Comparison of ENCODE assay signal across 23 cellular contexts in the genomic region with DNA sequence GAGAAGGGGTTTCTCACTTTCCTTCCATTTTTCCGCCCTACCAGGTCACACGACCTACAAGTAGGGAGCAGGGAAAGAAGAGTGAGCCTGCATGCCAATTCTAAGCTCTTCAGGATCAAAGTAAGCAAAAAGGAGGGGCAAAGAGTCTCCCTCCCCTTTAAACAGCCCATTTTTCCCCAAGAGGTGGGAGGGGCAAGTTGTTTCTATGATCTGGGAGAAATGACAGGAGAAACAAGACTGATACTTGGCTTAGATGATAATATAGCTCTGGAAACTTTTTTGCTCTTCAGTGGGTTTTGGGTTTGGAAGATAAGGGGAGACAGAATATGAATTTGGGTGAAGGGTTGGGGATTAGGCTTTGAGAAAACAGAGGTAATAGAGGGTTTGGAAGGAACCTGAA. TPM values are rescaled to one million over a fixed set of nuclear protein-coding genes. Genes with fewer than 3 reads are reported as not detected.
A peak's percentile ranks its signal among the peaks of the same experiment; 100 is the strongest.
DNase-seq lines count a peak whose midpoint lies in the region; ATAC-seq, FAIRE-seq and TF ChIP-seq lines count a peak whose summit lies in the region.
"Had no signal": no experiment of that assay in that cellular context is flagged by ENCODE, and none has a peak within 500 bp of the region (broad histone marks: within the 10 kb centered on the region; RNA-seq: fewer than 3 reads in every experiment).

No MANE protein-coding gene starts in this region.

- peak overlapping the region; percentile 24 to 98 (median 80) for H3K27ac Mint-ChIP-seq in nephron
- H3K27ac Mint-ChIP-seq in type B pancreatic cell, result no peak overlapping the region
- H3K27ac Mint-ChIP-seq: stimulated activated naive CD8-positive, alpha-beta T cell treated with anti-CD3 and anti-CD28 coated beads, Interleukin-15, amount 100 ng/mL, for 72 hours had no signal

- H3K9me3 ChIP-seq in heart left ventricle (no peaks in the 10 kb centered on the region), right cardiac atrium (ENCODE audit: control insufficient read depth, low read length) (no peaks in the 10 kb centered on the region), K562 (replicated peaks; ENCODE audit: control insufficient read depth, insufficient read depth, low read depth, low read length) (no peaks in the 10 kb centered on the region)
- H3K9me3 ChIP-seq: BLaER1, spleen had no signal

- H3K27ac ChIP-seq in heart left ventricle, result peak overlapping the region in 7 of 12 donors; percentile 14 to 98 (median 91)
- H3K27ac ChIP-seq in right cardiac atrium (ENCODE audit: low read length), result no peak overlapping the region
- H3K27ac ChIP-seq in K562 (ENCODE audit: extremely low read depth, low read depth, low read length), result no peak overlapping the region
- H3K27ac ChIP-seq: BLaER1, cardiac muscle cell had no signal

- no peaks in the 10 kb centered on the region for H3K9me1 ChIP-seq in K562 (ENCODE audit: control insufficient read depth, insufficient read depth, low read length)

- H3K9me3 Mint-ChIP-seq in nephron, result no peaks in the 10 kb centered on the region
- H3K9me3 Mint-ChIP-seq in type B pancreatic cell, result no peaks in the 10 kb centered on the region
- H3K9me3 Mint-ChIP-seq: stimulated activated naive CD8-positive, alpha-beta T cell treated with anti-CD3 and anti-CD28 coated beads, Interleukin-15, amount 100 ng/mL, for 72 hours had no signal

- H3K36me3 Mint-ChIP-seq in nephron (ENCODE audit: low read depth), result peaks cover 42% of the 10 kb centered on the region
- H3K36me3 Mint-ChIP-seq in type B pancreatic cell, result peaks cover 15% of the 10 kb centered on the region

- BruUV-seq in K562 (replicated peaks; lab: Mats Ljungman, UMichigan), result no TSS peak

- TF ChIP-seq CTCF in heart left ventricle (IDR thresholded peaks at IDR 0.05) (no peak), K562 (IDR thresholded peaks at IDR 0.05 in 2 of 3, conservative IDR thresholded peaks at IDR 0.05 in 1 of 3; ENCODE audit: insufficient read depth in 2 of 3, low read depth in 1 of 3, low read length in 3 of 3) (no peak), nephron (IDR thresholded peaks at IDR 0.05; ENCODE audit: unreplicated experiment in 3 of 3) (no peak), type B pancreatic cell (conservative IDR thresholded peaks at IDR 0.05) (no peak)

- TF ChIP-seq POLR2A in heart left ventricle (IDR thresholded peaks at IDR 0.05) (no peak), K562 (conservative IDR thresholded peaks at IDR 0.05) (no peak)

- H3K4me3 ChIP-seq in heart left ventricle, result peak overlapping the region in 6 of 12 donors; percentile 67 to 96 (median 80)
- no peak overlapping the region for H3K4me3 ChIP-seq in right cardiac atrium (ENCODE audit: low read length)
- no peak overlapping the region for H3K4me3 ChIP-seq in K562
- H3K4me3 ChIP-seq: BLaER1, cardiac muscle cell had no signal

- peaks cover 4% of the 10 kb centered on the region for H3K27me3 Mint-ChIP-seq in nephron (ENCODE audit: low read depth)
- peaks cover 5% of the 10 kb centered on the region for H3K27me3 Mint-ChIP-seq in type B pancreatic cell

- 61 to 85% (median 78%) methylated on average over 2 of the region's 2 CpGs for WGBS in heart left ventricle, 4 donors
- WGBS in right cardiac atrium, result 80% methylated on average over 2 of the region's 2 CpGs
- WGBS in K562 (ENCODE audit: insufficient coverage, low coverage, missing lambda C conversion rate), result 47% methylated on average over 2 of the region's 2 CpGs

- 0 out of 4 replicates have a peak overlapping the region, but pooled peaks of 1 of the 2 experiments have one; percentile 14 for H3K9ac ChIP-seq in K562 (ENCODE audit: insufficient read depth in 1 of 2, low read depth in 2 of 2, low read length in 2 of 2)
- H3K9ac ChIP-seq: BLaER1 had no signal

- no peak for TF ChIP-seq EP300 in K562 (IDR thresholded peaks at IDR 0.05; ENCODE audit: low read length)

- POLR2A ChIA-PET in K562 (lab: Yijun Ruan, JAX), result interaction anchor here (0.6 to 2.1 kb wide), 8 partner anchors 10 to 72 kb away, joined by 3 to 9 read pairs (median 4); partner anchors contain the start of gene PIP4K2C

- no peak for ATAC-seq in heart left ventricle
- no peak for ATAC-seq in right cardiac atrium
- ATAC-seq in K562, result no peak
- ATAC-seq: stimulated activated naive CD8-positive, alpha-beta T cell treated with anti-CD3 and anti-CD28 coated beads, Interleukin-15, amount 100 ng/mL, for 72 hours had no signal

- peak overlapping the region; percentile 58 for H2AFZ ChIP-seq in K562 (ENCODE audit: low read depth, low read length)

- no peak for TF ChIP-seq RAD21 in K562 (CRISPR knock-in tag; conservative IDR thresholded peaks at IDR 0.05 in 1 of 2, IDR thresholded peaks at IDR 0.05 in 1 of 2)

- H3K79me2 ChIP-seq in K562 (ENCODE audit: control insufficient read depth, insufficient read depth, low read length), result no peaks in the 10 kb centered on the region

- H3K27me3 ChIP-seq in heart left ventricle, result peaks cover 0 to 11% (median 0%) of the 10 kb centered on the region in 9 donors
- H3K27me3 ChIP-seq in right cardiac atrium (ENCODE audit: control insufficient read depth, insufficient read depth), result no peaks in the 10 kb centered on the region
- no peaks in the 10 kb centered on the region for H3K27me3 ChIP-seq in K562 (ENCODE audit: control insufficient read depth in 2 of 2, insufficient read depth in 2 of 2, low read length in 2 of 2)

- H3K4me3 Mint-ChIP-seq in nephron (peak overlapping the region; percentile 83 to 91 (median 88)), type B pancreatic cell (peak overlapping the region; percentile 91)

- H3K36me3 ChIP-seq in heart left ventricle, result peaks cover 0 to 34% (median 17%) of the 10 kb centered on the region in 9 donors
- peaks cover 14% of the 10 kb centered on the region; the same call in 2 of the 3 replicates for H3K36me3 ChIP-seq in K562 (ENCODE audit: control insufficient read depth, insufficient read depth, low read length)
- H3K36me3 ChIP-seq: cardiac muscle cell had no signal

- H3K4me1 Mint-ChIP-seq in nephron (peaks cover 57% of the 10 kb centered on the region), type B pancreatic cell (ENCODE audit: unreplicated experiment) (peaks cover 25% of the 10 kb centered on the region)

- in situ Hi-C loops in K562 (cut with MboI), result no loop called here

- intact Hi-C loops in heart left ventricle (cut with DNase I), result no loop called here
- intact Hi-C loops in right cardiac atrium (cut with DNase I), result no loop called here
- intact Hi-C loops in K562 (cut with micrococcal nuclease), result no loop called here

- CTCF ChIA-PET in K562 (lab: Yijun Ruan, JAX; ENCODE audit: low intra/inter-chr PET ratio), result no interaction called here

- FAIRE-seq in K562 (lab: Jason Lieb, UNC), result peak; percentile 48
- FAIRE-seq: D721Med, TTC549 had no signal

- DNase-seq in heart left ventricle, result no peak
- no peak for DNase-seq in right cardiac atrium
- no peak for DNase-seq in K562 (ENCODE audit: extremely low read depth in 1 of 4, low spot score in 3 of 4)
- DNase-seq in type B pancreatic cell (ENCODE audit: extremely low spot score, unreplicated experiment), result no peak
- DNase-seq in NCI-H1930 (lab: John Stamatoyannopoulos, UW), result no peak
- no peak for DNase-seq in stimulated activated CD4-positive, alpha-beta T cell treated with anti-CD3 and anti-CD28 coated beads, Interleukin-4, amount 100 ng/mL, for 24 hours
- DNase-seq in NOMO-1 treated with DMSO at 0.1 percent for 48 hours (lab: John Stamatoyannopoulos, UW; ENCODE audit: unreplicated experiment), result no peak
- DNase-seq: ACHN; activated naive CD4-positive, alpha-beta T cell treated with Interleukin-2 at 50 U/mL for 16 hours; amygdala; hippocampal formation; NCI-H1092 treated with DMSO at 0.1 percent for 48 hours; NCI-H2081; OCI-M1; retina; spleen; stimulated activated CD4-positive, alpha-beta T cell treated with anti-CD3 and anti-CD28 coated beads, Interleukin-4, amount 100 ng/mL, for 1 hour; stimulated activated naive CD8-positive, alpha-beta T cell treated with anti-CD3 and anti-CD28 coated beads, Interleukin-15, amount 100 ng/mL, for 72 hours had no signal

- H3K4me1 ChIP-seq in heart left ventricle, result peaks cover 0 to 63% (median 29%) of the 10 kb centered on the region in 12 donors
- peaks cover 9% of the 10 kb centered on the region for H3K4me1 ChIP-seq in right cardiac atrium (ENCODE audit: control insufficient read depth, insufficient read depth, low read length)
- H3K4me1 ChIP-seq in K562 (replicated peaks in 1 of 2; ENCODE audit: control insufficient read depth in 2 of 2, insufficient read depth in 2 of 2, low read length in 2 of 2), result peaks cover 29 to 38% of the 10 kb centered on the region in 2 experiments

- H3K4me2 ChIP-seq in K562 (ENCODE audit: insufficient read depth, low read length), result no peak overlapping the region

- no peaks in the 10 kb centered on the region for H4K20me1 ChIP-seq in K562 (replicated peaks; ENCODE audit: control insufficient read depth, insufficient read depth, low read length)
- H4K20me1 ChIP-seq: BLaER1 had no signal

RNA-seq across cellular contexts. Expression of gene DTX3, which starts 1.8 kb away (rescaled TPM):
- total RNA-seq in heart left ventricle (10 to 100 TPM; 15.6 to 30.7 (median 22.4) TPM), right cardiac atrium (10 to 100 TPM; 29.3 to 44.6 (median 38.1) TPM), K562 (2014; rRNA removed) (not detected in 2 replicates), K562 (2014; rRNA removed; fragmentation: Illumina TruSeq; extraction: Trizol) (not detected in 2 replicates), K562 (2015; rRNA removed; fragmentation: Illumina TruSeq; extraction: Trizol) (not detected in 2 replicates), K562 (2021) (0.09 TPM in 1 of 2 replicates, not detected in the other), type B pancreatic cell (ENCODE audit: low replicate concordance) (21.5 and 65.5 TPM in 2 replicates)
- polyA plus RNA-seq in heart left ventricle (10 to 100 TPM; 16.3 to 28.3 TPM), right cardiac atrium (28.9 TPM), K562 (2011; rRNA removed) (0.15 TPM in 1 of 2 replicates, not detected in the other), K562 (2014; fragmentation: Illumina TruSeq; extraction: Trizol) (not detected in 2 replicates), K562 (2014; fragmentation: Nextera tagmentation; extraction: Ambion mirVana) (under 1 TPM; 0.03 to 0.06 TPM), K562 (2014; rRNA removed) (not detected in 2 replicates)
- 0.44 and 0.72 TPM in 2 replicates for total RNA-seq in K562 (2011; cell fraction: chromatin; rRNA removed; ENCODE audit: low replicate concordance)
- total RNA-seq in K562 (2011; cell fraction: nucleolus; rRNA removed), result 0.13 TPM in 1 of 2 replicates, not detected in the other
- total RNA-seq in K562 (2011; cell fraction: nucleoplasm; rRNA removed), result 0.29 and 1.1 TPM in 2 replicates
- 0.03 and 0.04 TPM in 2 replicates for polyA plus RNA-seq in K562 (2011; cell fraction: cytosol; rRNA removed)
- 0.53 and 0.62 TPM in 2 replicates for polyA plus RNA-seq in K562 (2011; cell fraction: nucleus; rRNA removed)
- 0.05 TPM in 1 of 2 replicates, not detected in the other for polyA plus RNA-seq in K562 (2012)
- polyA minus RNA-seq in K562 (2011; rRNA and poly(A)+ RNA removed), result not detected in 2 replicates
- not detected in 2 replicates for polyA minus RNA-seq in K562 (2011; cell fraction: cytosol; rRNA and poly(A)+ RNA removed)
- polyA minus RNA-seq in K562 (2011; cell fraction: nucleus; rRNA and poly(A)+ RNA removed), result 0.13 TPM in 1 of 2 replicates, not detected in the other

RNA-seq across cellular contexts. Expression of gene ARHGEF25, which starts 4.8 kb away (rescaled TPM):
- 10 to 100 TPM in 4 of 9 donors, 1 to 10 TPM in 5; 5.5 to 11.5 (median 9.5) TPM for total RNA-seq in heart left ventricle
- polyA plus RNA-seq in heart left ventricle, result 10 to 100 TPM; 10.2 to 20.3 TPM
- 10 to 100 TPM; 14.0 to 22.6 (median 18.1) TPM for total RNA-seq in right cardiac atrium
- 21.3 TPM for polyA plus RNA-seq in right cardiac atrium
- total RNA-seq in K562 (2011; cell fraction: chromatin; rRNA removed; ENCODE audit: low replicate concordance), result 50.1 and 109 TPM in 2 replicates
- total RNA-seq in K562 (2011; cell fraction: nucleolus; rRNA removed), result 60.5 and 65.7 TPM in 2 replicates
- total RNA-seq in K562 (2011; cell fraction: nucleoplasm; rRNA removed), result 44.0 and 54.3 TPM in 2 replicates
- 11.6 and 18.6 TPM in 2 replicates for total RNA-seq in K562 (2014; rRNA removed)
- 7.5 and 9.2 TPM in 2 replicates for total RNA-seq in K562 (2014; rRNA removed; fragmentation: Illumina TruSeq; extraction: Trizol)
- 4.9 and 6.1 TPM in 2 replicates for total RNA-seq in K562 (2015; rRNA removed; fragmentation: Illumina TruSeq; extraction: Trizol)
- 13.6 and 15.0 TPM in 2 replicates for total RNA-seq in K562 (2021)
- 13.3 and 18.1 TPM in 2 replicates for polyA plus RNA-seq in K562 (2011; rRNA removed)
- 8.7 and 11.6 TPM in 2 replicates for polyA plus RNA-seq in K562 (2011; cell fraction: cytosol; rRNA removed)
- 115 and 121 TPM in 2 replicates for polyA plus RNA-seq in K562 (2011; cell fraction: nucleus; rRNA removed)
- polyA plus RNA-seq in K562 (2012), result 13.4 and 18.0 TPM in 2 replicates
- 14.1 and 14.9 TPM in 2 replicates for polyA plus RNA-seq in K562 (2014; fragmentation: Illumina TruSeq; extraction: Trizol)
- polyA plus RNA-seq in K562 (2014; fragmentation: Nextera tagmentation; extraction: Ambion mirVana), result 1 to 10 TPM in 1 of 2 experiments, under 1 TPM in 1; 0.13 to 1.4 TPM
- 16.0 and 17.3 TPM in 2 replicates for polyA plus RNA-seq in K562 (2014; rRNA removed)
- 6.2 and 7.1 TPM in 2 replicates for polyA minus RNA-seq in K562 (2011; rRNA and poly(A)+ RNA removed)
- polyA minus RNA-seq in K562 (2011; cell fraction: cytosol; rRNA and poly(A)+ RNA removed), result 2.8 TPM in 2 replicates
- 10.5 and 16.6 TPM in 2 replicates for polyA minus RNA-seq in K562 (2011; cell fraction: nucleus; rRNA and poly(A)+ RNA removed)
- total RNA-seq in type B pancreatic cell (ENCODE audit: low replicate concordance), result 4.7 and 34.6 TPM in 2 replicates

RNA-seq across cellular contexts. Expression of gene PIP4K2C, which starts 15.4 kb away (rescaled TPM):
- 10 to 100 TPM; 12.9 to 31.0 (median 17.0) TPM for total RNA-seq in heart left ventricle
- polyA plus RNA-seq in heart left ventricle, result 10 to 100 TPM in 1 of 2 donors, 1 to 10 TPM in 1; 4.6 to 22.6 TPM
- total RNA-seq in right cardiac atrium, result 10 to 100 TPM; 14.9 to 17.1 (median 15.6) TPM
- polyA plus RNA-seq in right cardiac atrium, result 8.7 TPM
- total RNA-seq in K562 (2011; cell fraction: chromatin; rRNA removed; ENCODE audit: low replicate concordance), result 28.9 and 41.5 TPM in 2 replicates
- total RNA-seq in K562 (2011; cell fraction: nucleolus; rRNA removed), result 20.9 and 21.7 TPM in 2 replicates
- total RNA-seq in K562 (2011; cell fraction: nucleoplasm; rRNA removed), result 26.5 and 30.7 TPM in 2 replicates
- 13.8 and 20.7 TPM in 2 replicates for total RNA-seq in K562 (2014; rRNA removed)
- 18.3 and 19.9 TPM in 2 replicates for total RNA-seq in K562 (2014; rRNA removed; fragmentation: Illumina TruSeq; extraction: Trizol)
- 18.0 and 22.3 TPM in 2 replicates for total RNA-seq in K562 (2015; rRNA removed; fragmentation: Illumina TruSeq; extraction: Trizol)
- total RNA-seq in K562 (2021), result 28.8 and 29.3 TPM in 2 replicates
- 31.3 and 31.4 TPM in 2 replicates for polyA plus RNA-seq in K562 (2011; rRNA removed)
- polyA plus RNA-seq in K562 (2011; cell fraction: cytosol; rRNA removed), result 16.1 and 24.3 TPM in 2 replicates
- 42.4 and 45.7 TPM in 2 replicates for polyA plus RNA-seq in K562 (2011; cell fraction: nucleus; rRNA removed)
- 23.2 and 26.6 TPM in 2 replicates for polyA plus RNA-seq in K562 (2012)
- polyA plus RNA-seq in K562 (2014; fragmentation: Illumina TruSeq; extraction: Trizol), result 39.5 and 41.4 TPM in 2 replicates
- polyA plus RNA-seq in K562 (2014; fragmentation: Nextera tagmentation; extraction: Ambion mirVana), result 10 to 100 TPM in 1 of 2 experiments, 1 to 10 TPM in 1; 9.0 to 10.8 TPM
- 18.5 and 25.8 TPM in 2 replicates for polyA plus RNA-seq in K562 (2014; rRNA removed)
- polyA minus RNA-seq in K562 (2011; rRNA and poly(A)+ RNA removed), result 20.2 and 21.0 TPM in 2 replicates
- polyA minus RNA-seq in K562 (2011; cell fraction: cytosol; rRNA and poly(A)+ RNA removed), result 9.1 and 18.2 TPM in 2 replicates
- 6.7 and 9.2 TPM in 2 replicates for polyA minus RNA-seq in K562 (2011; cell fraction: nucleus; rRNA and poly(A)+ RNA removed)
- 27.6 and 35.6 TPM in 2 replicates for total RNA-seq in type B pancreatic cell (ENCODE audit: low replicate concordance)

RNA-seq across cellular contexts. Expression of gene B4GALNT1, which starts 26.6 kb away (rescaled TPM):
- total RNA-seq in heart left ventricle, result 1 to 10 TPM; 1.9 to 8.8 (median 5.9) TPM
- polyA plus RNA-seq in heart left ventricle, result 1 to 10 TPM; 2.6 to 5.1 TPM
- 1 to 10 TPM; 1.2 to 2.5 (median 2.2) TPM for total RNA-seq in right cardiac atrium
- polyA plus RNA-seq in right cardiac atrium, result 3.3 TPM
- total RNA-seq in K562 (2011; cell fraction: chromatin; rRNA removed; ENCODE audit: low replicate concordance), result 50.8 and 90.4 TPM in 2 replicates
- 64.4 and 74.2 TPM in 2 replicates for total RNA-seq in K562 (2011; cell fraction: nucleolus; rRNA removed)
- 62.8 and 71.3 TPM in 2 replicates for total RNA-seq in K562 (2011; cell fraction: nucleoplasm; rRNA removed)
- 18.3 and 21.8 TPM in 2 replicates for total RNA-seq in K562 (2014; rRNA removed)
- total RNA-seq in K562 (2014; rRNA removed; fragmentation: Illumina TruSeq; extraction: Trizol), result 5.9 and 7.7 TPM in 2 replicates
- 9.8 and 9.9 TPM in 2 replicates for total RNA-seq in K562 (2015; rRNA removed; fragmentation: Illumina TruSeq; extraction: Trizol)
- 26.3 and 32.2 TPM in 2 replicates for total RNA-seq in K562 (2021)
- 7.3 and 12.2 TPM in 2 replicates for polyA plus RNA-seq in K562 (2011; rRNA removed)
- 7.6 and 15.8 TPM in 2 replicates for polyA plus RNA-seq in K562 (2011; cell fraction: cytosol; rRNA removed)
- polyA plus RNA-seq in K562 (2011; cell fraction: nucleus; rRNA removed), result 63.0 and 75.2 TPM in 2 replicates
- polyA plus RNA-seq in K562 (2012), result 14.4 and 26.8 TPM in 2 replicates
- 17.4 and 17.5 TPM in 2 replicates for polyA plus RNA-seq in K562 (2014; fragmentation: Illumina TruSeq; extraction: Trizol)
- polyA plus RNA-seq in K562 (2014; fragmentation: Nextera tagmentation; extraction: Ambion mirVana), result 1 to 10 TPM; 1.0 to 1.7 TPM
- polyA plus RNA-seq in K562 (2014; rRNA removed), result 20.6 and 21.0 TPM in 2 replicates
- polyA minus RNA-seq in K562 (2011; rRNA and poly(A)+ RNA removed), result 6.4 and 6.5 TPM in 2 replicates
- polyA minus RNA-seq in K562 (2011; cell fraction: cytosol; rRNA and poly(A)+ RNA removed), result 5.6 and 11.6 TPM in 2 replicates
- polyA minus RNA-seq in K562 (2011; cell fraction: nucleus; rRNA and poly(A)+ RNA removed), result 28.7 and 34.7 TPM in 2 replicates
- 0.64 and 5.9 TPM in 2 replicates for total RNA-seq in type B pancreatic cell (ENCODE audit: low replicate concordance)
- total RNA-seq: cardiac muscle cell had no signal

RNA-seq across cellular contexts. Expression of gene KIF5A, which starts 56.6 kb away (rescaled TPM):
- total RNA-seq in heart left ventricle, result under 1 TPM in 6 of 9 donors, not detected in 3; 0.07 to 0.31 (median 0.17) TPM
- polyA plus RNA-seq in heart left ventricle, result under 1 TPM; 0.06 to 0.08 TPM
- total RNA-seq in right cardiac atrium, result under 1 TPM; 0.09 to 0.31 (median 0.20) TPM
- polyA plus RNA-seq in right cardiac atrium, result 0.20 TPM
- 64.9 and 77.9 TPM in 2 replicates for total RNA-seq in K562 (2011; cell fraction: chromatin; rRNA removed; ENCODE audit: low replicate concordance)
- total RNA-seq in K562 (2011; cell fraction: nucleolus; rRNA removed), result 36.1 and 39.9 TPM in 2 replicates
- 52.8 and 54.9 TPM in 2 replicates for total RNA-seq in K562 (2011; cell fraction: nucleoplasm; rRNA removed)
- total RNA-seq in K562 (2014; rRNA removed), result 5.9 and 7.1 TPM in 2 replicates
- 7.3 and 8.0 TPM in 2 replicates for total RNA-seq in K562 (2014; rRNA removed; fragmentation: Illumina TruSeq; extraction: Trizol)
- total RNA-seq in K562 (2015; rRNA removed; fragmentation: Illumina TruSeq; extraction: Trizol), result 4.3 and 4.5 TPM in 2 replicates
- 14.2 and 17.7 TPM in 2 replicates for total RNA-seq in K562 (2021)
- polyA plus RNA-seq in K562 (2011; rRNA removed), result 16.0 and 19.3 TPM in 2 replicates
- polyA plus RNA-seq in K562 (2011; cell fraction: cytosol; rRNA removed), result 5.5 and 8.2 TPM in 2 replicates
- 66.5 and 75.3 TPM in 2 replicates for polyA plus RNA-seq in K562 (2011; cell fraction: nucleus; rRNA removed)
- 8.1 and 30.3 TPM in 2 replicates for polyA plus RNA-seq in K562 (2012)
- 16.0 and 16.1 TPM in 2 replicates for polyA plus RNA-seq in K562 (2014; fragmentation: Illumina TruSeq; extraction: Trizol)
- 1 to 10 TPM; 3.4 to 5.3 TPM for polyA plus RNA-seq in K562 (2014; fragmentation: Nextera tagmentation; extraction: Ambion mirVana)
- polyA plus RNA-seq in K562 (2014; rRNA removed), result 15.8 and 17.7 TPM in 2 replicates
- 13.4 and 14.8 TPM in 2 replicates for polyA minus RNA-seq in K562 (2011; rRNA and poly(A)+ RNA removed)
- 5.6 and 6.9 TPM in 2 replicates for polyA minus RNA-seq in K562 (2011; cell fraction: cytosol; rRNA and poly(A)+ RNA removed)
- polyA minus RNA-seq in K562 (2011; cell fraction: nucleus; rRNA and poly(A)+ RNA removed), result 14.0 and 22.0 TPM in 2 replicates
- total RNA-seq in type B pancreatic cell (ENCODE audit: low replicate concordance), result 1.4 and 4.4 TPM in 2 replicates

Comparison
In these comparisons a context has a peak if more than half of its experiments do, and no peak if none do; other contexts are left out.
1. H3K27ac ChIP-seq: peak in heart left ventricle (7 of 12); none in right cardiac atrium (single experiment) and K562 (single experiment).
2. RNA of gene DTX3, which starts 1.8 kb away (total RNA-seq): 21.5 to 65.5 TPM in type B pancreatic cell, 29.3 to 44.6 TPM in right cardiac atrium and 15.6 to 30.7 TPM in heart left ventricle; 0.09 to 1.1 TPM in K562; every median in the first group is over 4 times any median in the second.